In the genomic region with DNA sequence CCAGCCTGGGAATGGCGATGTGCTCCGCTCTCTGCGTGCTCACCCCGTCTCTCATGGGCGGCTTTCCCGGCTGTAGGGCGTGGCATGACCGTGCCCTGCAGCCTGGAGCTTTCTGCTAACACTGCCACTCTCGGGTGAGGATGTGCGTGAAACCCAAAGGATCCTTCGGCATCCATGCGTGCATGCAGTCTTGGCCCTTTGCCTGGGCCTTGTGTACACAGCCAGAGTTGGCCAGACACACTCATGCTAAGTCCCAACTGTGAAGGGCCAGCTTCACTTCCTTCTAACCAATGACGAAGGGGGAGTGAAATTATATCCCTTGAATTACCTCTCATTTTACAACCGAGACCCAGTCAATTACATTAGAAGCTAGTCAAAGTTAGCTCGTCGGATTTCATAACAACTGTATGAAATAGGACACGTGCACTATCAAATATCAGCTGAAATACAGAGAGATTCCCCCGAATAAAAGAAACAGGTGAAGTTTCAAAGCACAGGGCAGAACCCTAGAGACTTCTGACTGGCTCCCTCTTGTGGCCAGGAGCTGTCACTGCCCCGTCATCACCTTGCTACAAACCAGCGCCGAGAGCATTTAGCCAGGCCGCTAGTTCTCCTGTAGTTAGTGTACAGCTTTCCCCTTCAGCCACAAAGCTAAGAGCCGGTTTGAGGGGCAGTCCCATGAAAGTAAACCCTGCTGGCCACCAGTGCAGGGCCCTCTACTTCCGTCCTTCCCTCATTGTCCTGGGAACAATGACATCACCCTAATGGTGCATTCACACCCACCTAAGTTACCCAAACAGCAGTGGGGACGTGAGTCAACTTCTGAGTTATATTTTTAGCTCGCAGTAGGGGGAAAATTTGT, we compare ENCODE assay signal across 9 cellular contexts.
DNase-seq lines count a peak whose midpoint lies in the region; ATAC-seq and TF ChIP-seq lines count a peak whose summit lies in the region.
"Had no signal": no experiment of that assay in that cellular context is flagged by ENCODE, and none has a peak within 500 bp of the region (broad histone marks: within the 10 kb centered on the region; RNA-seq: fewer than 3 reads in every experiment).

No MANE protein-coding gene starts in this region.

- no peaks in the 10 kb centered on the region for H3K36me3 ChIP-seq in heart right ventricle
- no peaks in the 10 kb centered on the region for H3K36me3 ChIP-seq in sigmoid colon

- ATAC-seq in HG02588 (IDR thresholded peaks at IDR 0.05; ENCODE audit: unreplicated experiment) (peak; percentile 80), heart right ventricle (peak; percentile 62 to 81 (median 72))

- H3K4me3 Mint-ChIP-seq in activated naive CD8-positive, alpha-beta T cell: peak overlapping the region; percentile 30

- TF ChIP-seq CTCF in GM12872 (IDR thresholded peaks at IDR 0.05; ENCODE audit: insufficient read depth, low read depth, low read length): peak; percentile 97
- TF ChIP-seq CTCF in heart right ventricle (IDR thresholded peaks at IDR 0.05): peak; percentile 66 to 93 (median 79)
- peak in 3 of 4 experiments; percentile 44 to 78 (median 49) for TF ChIP-seq CTCF in sigmoid colon (IDR thresholded peaks at IDR 0.05)

- DNase-seq in NCI-H1048 (lab: John Stamatoyannopoulos, UW) (peak; percentile 77), SKM-1 treated with dmso at 0.1 percent for 144 hours (lab: John Stamatoyannopoulos, UW; ENCODE audit: unreplicated experiment) (peak; percentile 78), heart right ventricle (peak; percentile 35 to 39), sigmoid colon (no peak), foreskin melanocyte (no peak)

- peaks cover 0 to 9% (median 0%) of the 10 kb centered on the region in 9 donors for H3K4me1 ChIP-seq in heart right ventricle
- peaks cover 0 to 6% (median 0%) of the 10 kb centered on the region in 4 donors for H3K4me1 ChIP-seq in sigmoid colon

- 39 to 44% methylated on average over 26 of the region's 26 CpGs for WGBS in heart right ventricle, 2 donors
- WGBS in sigmoid colon, 2 donors: 13 to 37% methylated on average over 26 of the region's 26 CpGs

- peak overlapping the region; percentile 88 for H3K27ac Mint-ChIP-seq in activated naive CD8-positive, alpha-beta T cell

- H3K27ac ChIP-seq in heart right ventricle: no peak overlapping the region
- no peak overlapping the region for H3K27ac ChIP-seq in sigmoid colon
- H3K27ac ChIP-seq: skin epidermis had no signal

- no peak for TF ChIP-seq POLR2A in sigmoid colon (IDR thresholded peaks at IDR 0.05)

- TF ChIP-seq EP300 in sigmoid colon (IDR thresholded peaks at IDR 0.05): no peak

- H3K27me3 Mint-ChIP-seq in activated naive CD8-positive, alpha-beta T cell: peaks cover 3% of the 10 kb centered on the region

- peaks cover 0 to 30% (median 0%) of the 10 kb centered on the region in 7 donors for H3K27me3 ChIP-seq in heart right ventricle
- no peaks in the 10 kb centered on the region for H3K27me3 ChIP-seq in sigmoid colon

- H3K9me3 Mint-ChIP-seq in activated naive CD8-positive, alpha-beta T cell (ENCODE audit: low read depth): no peaks in the 10 kb centered on the region

- H3K9me3 ChIP-seq in heart right ventricle (no peaks in the 10 kb centered on the region), sigmoid colon (no peaks in the 10 kb centered on the region)

- intact Hi-C loops in heart right ventricle (cut with DNase I) (loop anchor here (2.0 to 10.0 kb wide), 9 partner anchors 95 to 198 kb away; no protein-coding TSS in a partner anchor), sigmoid colon (cut with DNase I) (loop anchor here (2.0 kb wide), 1 partner anchor 195 kb away; no protein-coding TSS in a partner anchor)

- H3K4me3 ChIP-seq in heart right ventricle: no peak overlapping the region
- no peak overlapping the region for H3K4me3 ChIP-seq in sigmoid colon

- peaks cover 2% of the 10 kb centered on the region for H3K36me3 Mint-ChIP-seq in activated naive CD8-positive, alpha-beta T cell

- H3K4me1 Mint-ChIP-seq in activated naive CD8-positive, alpha-beta T cell (ENCODE audit: low read depth): peaks cover 44% of the 10 kb centered on the region

Comparison
In these comparisons a context has a peak if more than half of its experiments do, and no peak if none do; other contexts are left out.
1. DNase-seq: peak in NCI-H1048 (single experiment), SKM-1 treated with dmso at 0.1 percent for 144 hours (single experiment) and heart right ventricle (2 of 2); none in sigmoid colon (single experiment) and foreskin melanocyte (single experiment).
2. Peak in every context shown above with its lines, with median percentiles within 50 percentile points of each other: CTCF ChIP-seq.